In the genomic region with DNA sequence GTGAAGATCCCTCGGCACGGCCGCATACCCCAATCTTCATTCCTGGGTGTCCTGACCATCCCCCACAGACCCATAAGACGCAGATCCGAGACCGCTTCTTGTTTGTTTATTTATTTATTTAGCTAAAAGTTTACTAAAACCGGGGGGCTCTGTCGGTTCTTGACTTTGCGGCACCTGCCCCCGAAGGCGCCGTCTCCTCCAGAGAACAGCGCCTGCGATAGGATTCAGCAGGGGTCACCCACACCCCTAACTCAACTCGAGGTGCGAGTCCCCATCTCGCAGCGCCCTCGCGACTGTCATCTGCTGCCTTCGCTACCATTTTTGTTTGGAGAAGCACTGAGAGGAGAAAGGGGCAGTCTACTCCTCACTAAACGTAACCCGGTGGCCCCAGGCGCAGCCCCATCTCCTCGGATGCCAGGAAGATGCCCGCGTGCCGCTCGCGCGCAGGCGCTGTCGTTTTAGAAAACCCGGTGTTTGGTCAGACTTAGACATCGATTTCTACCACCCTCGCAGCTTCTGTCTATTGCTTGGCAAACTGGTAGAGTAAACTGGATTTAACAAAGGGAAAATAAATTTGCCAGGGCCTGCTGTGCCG, we compare ENCODE assay signal across 9 cellular contexts. TPM values are rescaled to one million over a fixed set of nuclear protein-coding genes. Genes with fewer than 3 reads are reported as not detected.
DNase-seq lines count a peak whose midpoint lies in the region; ATAC-seq and TF ChIP-seq lines count a peak whose summit lies in the region.
"Had no signal": no experiment of that assay in that cellular context is flagged by ENCODE, and none has a peak within 500 bp of the region (broad histone marks: within the 10 kb centered on the region; RNA-seq: fewer than 3 reads in every experiment).

No MANE protein-coding gene starts in this region.

- TF ChIP-seq CTCF in CD8-positive, alpha-beta T cell (IDR thresholded peaks at IDR 0.05), result no peak
- peak in 1 of 2 experiments; percentile 7 for TF ChIP-seq CTCF in brain (conservative IDR thresholded peaks at IDR 0.05)
- TF ChIP-seq CTCF in upper lobe of right lung (IDR thresholded peaks at IDR 0.05), result no peak

- intact Hi-C loops in CD8-positive, alpha-beta T cell (cut with DNase I, micrococcal nuclease), result loop anchor here (1.0 to 10.0 kb wide), 6 partner anchors 97 to 1078 kb away; partner anchors contain the start of genes MMGT1 (in 1 of the 2) and SLC9A6 (in 1 of the 2)
- intact Hi-C loops in upper lobe of right lung (cut with DNase I), result no loop called here

- H3K27ac ChIP-seq in CD8-positive, alpha-beta T cell (ENCODE audit: low read depth, low read length), result no peak overlapping the region
- H3K27ac ChIP-seq in upper lobe of right lung, result no peak overlapping the region

- H3K9me3 ChIP-seq in CD8-positive, alpha-beta T cell (ENCODE audit: low read length), result no peaks in the 10 kb centered on the region
- H3K9me3 ChIP-seq in mononuclear cell (ENCODE audit: low read depth, low read length), result no peaks in the 10 kb centered on the region
- no peaks in the 10 kb centered on the region for H3K9me3 ChIP-seq in upper lobe of right lung

- peak in 4 of 7 experiments; percentile 17 to 56 (median 22) for DNase-seq in CD8-positive, alpha-beta T cell
- DNase-seq in NCI-H748 (lab: John Stamatoyannopoulos, UW; ENCODE audit: unreplicated experiment) (peak; percentile 52), upper lobe of right lung (no peak), NOMO-1 (lab: John Stamatoyannopoulos, UW; ENCODE audit: unreplicated experiment in 2 of 2) (no peak)

- peak overlapping the region; percentile 50 for H3K4me3 ChIP-seq in CD8-positive, alpha-beta T cell (ENCODE audit: low read depth, low read length)
- H3K4me3 ChIP-seq in mononuclear cell (ENCODE audit: low read length) (peak overlapping the region; percentile 20), upper lobe of right lung (peak overlapping the region; percentile 40)
- H3K4me3 ChIP-seq: lung had no signal

- no peaks in the 10 kb centered on the region for H3K27me3 ChIP-seq in CD8-positive, alpha-beta T cell (ENCODE audit: insufficient read depth, low read length)
- peaks cover 24% of the 10 kb centered on the region for H3K27me3 ChIP-seq in mononuclear cell (ENCODE audit: insufficient read depth, low read length)
- no peaks in the 10 kb centered on the region for H3K27me3 ChIP-seq in upper lobe of right lung

- H3K27ac Mint-ChIP-seq in CD8-positive, alpha-beta T cell, result no peak overlapping the region
- peak overlapping the region in 3 of 5 experiments; percentile 64 to 78 (median 64) for H3K27ac Mint-ChIP-seq in brain

- peak; percentile 19 for ATAC-seq in CD8-positive, alpha-beta T cell
- ATAC-seq in GM21529 (IDR thresholded peaks at IDR 0.05; ENCODE audit: unreplicated experiment), result peak; percentile 20
- no peak for ATAC-seq in upper lobe of right lung
- no peak for ATAC-seq in HG03025 (IDR thresholded peaks at IDR 0.05; ENCODE audit: low FRiP score, unreplicated experiment)

- peaks cover 27% of the 10 kb centered on the region for H3K27me3 Mint-ChIP-seq in CD8-positive, alpha-beta T cell (ENCODE audit: low read depth)
- peaks cover 17% of the 10 kb centered on the region for H3K27me3 Mint-ChIP-seq in brain

- no peaks in the 10 kb centered on the region for H3K36me3 Mint-ChIP-seq in CD8-positive, alpha-beta T cell
- H3K36me3 Mint-ChIP-seq in brain, result no peaks in the 10 kb centered on the region

- H3K4me1 Mint-ChIP-seq in CD8-positive, alpha-beta T cell (ENCODE audit: low read depth), result peaks cover 13% of the 10 kb centered on the region
- H3K4me1 Mint-ChIP-seq in brain, result peaks cover 18% of the 10 kb centered on the region

- H3K4me1 ChIP-seq in CD8-positive, alpha-beta T cell (ENCODE audit: insufficient read depth, low read length), result peaks cover 7% of the 10 kb centered on the region
- peaks cover 4% of the 10 kb centered on the region for H3K4me1 ChIP-seq in mononuclear cell (ENCODE audit: insufficient read depth, low read length)
- no peaks in the 10 kb centered on the region for H3K4me1 ChIP-seq in upper lobe of right lung

- H3K4me3 Mint-ChIP-seq in CD8-positive, alpha-beta T cell, result peak overlapping the region; percentile 85
- H3K4me3 Mint-ChIP-seq in brain, result peak overlapping the region; percentile 85 to 93 (median 86)

- H3K36me3 ChIP-seq in CD8-positive, alpha-beta T cell (ENCODE audit: insufficient read depth, low read length), result no peaks in the 10 kb centered on the region
- no peaks in the 10 kb centered on the region for H3K36me3 ChIP-seq in upper lobe of right lung

- no peaks in the 10 kb centered on the region for H3K9me3 Mint-ChIP-seq in CD8-positive, alpha-beta T cell
- H3K9me3 Mint-ChIP-seq in brain, result peaks cover 0 to 8% (median 0%) of the 10 kb centered on the region in 5 experiments

- POLR2A ChIA-PET in CD8-positive, alpha-beta T cell (lab: Charles Lee), result no interaction called here

- CTCF ChIA-PET in CD8-positive, alpha-beta T cell (lab: Charles Lee), result interaction anchor here (0.6 to 1.9 kb wide), 8 partner anchors 9 to 192 kb away, joined by 3 to 8 read pairs (median 4); no protein-coding TSS in a partner anchor

RNA-seq across cellular contexts. Expression of gene GPR101, which starts 18.9 kb away (rescaled TPM):
- total RNA-seq in CD8-positive, alpha-beta T cell, result under 1 TPM; 0.22 to 0.73 TPM
- not detected for polyA plus RNA-seq in brain (ENCODE audit: insufficient read depth, low read depth, low replicate concordance)
- total RNA-seq in mononuclear cell (0.10 TPM), upper lobe of right lung (not detected)
- total RNA-seq: lung had no signal
- polyA plus RNA-seq: lung had no signal

Comparison
In these comparisons a context has a peak if more than half of its experiments do, and no peak if none do; other contexts are left out.
1. ATAC-seq: peak in CD8-positive, alpha-beta T cell (single experiment) and GM21529 (single experiment); none in upper lobe of right lung (single experiment) and HG03025 (single experiment).
2. DNase-seq: peak in CD8-positive, alpha-beta T cell (4 of 7) and NCI-H748 (single experiment); none in upper lobe of right lung (single experiment) and NOMO-1 (0 of 2).
3. Peak in every context shown above with its lines, with median percentiles within 50 percentile points of each other: H3K4me3 ChIP-seq.